14 cellular contexts compared by ENCODE assay signal in genomic region chr14:91744068-91744480, GRCh38. TPM values are rescaled to one million over a fixed set of nuclear protein-coding genes. Genes with fewer than 3 reads are reported as not detected.
DNase-seq lines count a peak whose midpoint lies in the region; ATAC-seq and TF ChIP-seq lines count a peak whose summit lies in the region.
"Had no signal": no experiment of that assay in that cellular context is flagged by ENCODE, and none has a peak within 500 bp of the region (broad histone marks: within the 10 kb centered on the region; RNA-seq: fewer than 3 reads in every experiment).

No MANE protein-coding gene starts in this region.

- H3K4me3 Mint-ChIP-seq in activated CD4-positive, alpha-beta memory T cell treated with anti-CD3 and anti-CD28 coated beads for 36 hours = no peak overlapping the region
- H3K4me3 Mint-ChIP-seq in activated CD4-positive, alpha-beta memory T cell treated with anti-CD3 and anti-CD28 coated beads, Interleukin-2, amount 10 ng/mL, durations not matched to agents 7 days and 5 days = no peak overlapping the region
- H3K4me3 Mint-ChIP-seq in type B pancreatic cell = no peak overlapping the region
- H3K4me3 Mint-ChIP-seq: activated T-cell treated with anti-CD3 and anti-CD28 coated beads, Interleukin-2, amount 50 U/mL, for 24 hours had no signal

- ATAC-seq in foreskin keratinocyte (peak; percentile 48), heart left ventricle (no peak), HG02623 (IDR thresholded peaks at IDR 0.05; ENCODE audit: unreplicated experiment) (no peak)
- ATAC-seq: left lobe of liver had no signal

- H3K4me1 ChIP-seq in foreskin keratinocyte (no peaks in the 10 kb centered on the region), heart left ventricle (no peaks in the 10 kb centered on the region)

- no peak overlapping the region for H3K27ac Mint-ChIP-seq in activated CD4-positive, alpha-beta memory T cell treated with anti-CD3 and anti-CD28 coated beads for 36 hours
- H3K27ac Mint-ChIP-seq in activated CD4-positive, alpha-beta memory T cell treated with anti-CD3 and anti-CD28 coated beads, Interleukin-2, amount 10 ng/mL, durations not matched to agents 7 days and 5 days = no peak overlapping the region
- H3K27ac Mint-ChIP-seq in type B pancreatic cell = peak overlapping the region; percentile 85
- H3K27ac Mint-ChIP-seq: activated T-cell treated with anti-CD3 and anti-CD28 coated beads, Interleukin-2, amount 50 U/mL, for 24 hours had no signal

- 65 to 78% (median 70%) methylated on average over 2 of the region's 2 CpGs for WGBS in heart left ventricle, 4 donors

- no peak overlapping the region for H3K4me3 ChIP-seq in heart left ventricle

- H3K36me3 Mint-ChIP-seq in activated CD4-positive, alpha-beta memory T cell treated with anti-CD3 and anti-CD28 coated beads for 36 hours = peaks cover 1% of the 10 kb centered on the region
- H3K36me3 Mint-ChIP-seq in activated CD4-positive, alpha-beta memory T cell treated with anti-CD3 and anti-CD28 coated beads, Interleukin-2, amount 10 ng/mL, durations not matched to agents 7 days and 5 days (ENCODE audit: low read depth) = peaks cover 4% of the 10 kb centered on the region
- H3K36me3 Mint-ChIP-seq in type B pancreatic cell = no peaks in the 10 kb centered on the region

- intact Hi-C loops in activated CD4-positive, alpha-beta memory T cell treated with anti-CD3 and anti-CD28 coated beads for 36 hours (cut with micrococcal nuclease) = no loop called here
- intact Hi-C loops in heart left ventricle (cut with DNase I) = no loop called here

- TF ChIP-seq CTCF in foreskin keratinocyte (conservative IDR thresholded peaks at IDR 0.05) = no peak
- no peak for TF ChIP-seq CTCF in type B pancreatic cell (conservative IDR thresholded peaks at IDR 0.05)
- TF ChIP-seq CTCF in heart left ventricle (IDR thresholded peaks at IDR 0.05) = no peak

- no peaks in the 10 kb centered on the region for H3K36me3 ChIP-seq in heart left ventricle

- peaks cover 2% of the 10 kb centered on the region for H3K4me1 Mint-ChIP-seq in activated CD4-positive, alpha-beta memory T cell treated with anti-CD3 and anti-CD28 coated beads for 36 hours (ENCODE audit: low read depth)
- H3K4me1 Mint-ChIP-seq in activated CD4-positive, alpha-beta memory T cell treated with anti-CD3 and anti-CD28 coated beads, Interleukin-2, amount 10 ng/mL, durations not matched to agents 7 days and 5 days = no peaks in the 10 kb centered on the region
- peaks cover 5% of the 10 kb centered on the region for H3K4me1 Mint-ChIP-seq in type B pancreatic cell (ENCODE audit: unreplicated experiment)

- TF ChIP-seq POLR2A in heart left ventricle (IDR thresholded peaks at IDR 0.05) = no peak

- CTCF ChIA-PET in activated CD4-positive, alpha-beta memory T cell treated with anti-CD3 and anti-CD28 coated beads for 36 hours (lab: Charles Lee) = no interaction called here
- CTCF ChIA-PET in activated CD4-positive, alpha-beta memory T cell treated with anti-CD3 and anti-CD28 coated beads, Interleukin-2, amount 10 ng/mL, durations not matched to agents 7 days and 5 days (lab: Charles Lee) = no interaction called here

- no peaks in the 10 kb centered on the region for H3K9me3 Mint-ChIP-seq in activated CD4-positive, alpha-beta memory T cell treated with anti-CD3 and anti-CD28 coated beads for 36 hours
- no peaks in the 10 kb centered on the region for H3K9me3 Mint-ChIP-seq in activated CD4-positive, alpha-beta memory T cell treated with anti-CD3 and anti-CD28 coated beads, Interleukin-2, amount 10 ng/mL, durations not matched to agents 7 days and 5 days
- H3K9me3 Mint-ChIP-seq in type B pancreatic cell = no peaks in the 10 kb centered on the region
- H3K9me3 Mint-ChIP-seq: activated T-cell treated with anti-CD3 and anti-CD28 coated beads, Interleukin-2, amount 50 U/mL, for 24 hours had no signal

- H3K9me3 ChIP-seq in heart left ventricle = no peaks in the 10 kb centered on the region

- H3K27ac ChIP-seq in foreskin keratinocyte (no peak overlapping the region), heart left ventricle (no peak overlapping the region)
- H3K27ac ChIP-seq: VCaP had no signal

- H3K27me3 Mint-ChIP-seq in activated CD4-positive, alpha-beta memory T cell treated with anti-CD3 and anti-CD28 coated beads for 36 hours = no peaks in the 10 kb centered on the region
- peaks cover 8% of the 10 kb centered on the region for H3K27me3 Mint-ChIP-seq in activated CD4-positive, alpha-beta memory T cell treated with anti-CD3 and anti-CD28 coated beads, Interleukin-2, amount 10 ng/mL, durations not matched to agents 7 days and 5 days
- no peaks in the 10 kb centered on the region for H3K27me3 Mint-ChIP-seq in type B pancreatic cell
- H3K27me3 Mint-ChIP-seq: activated T-cell treated with anti-CD3 and anti-CD28 coated beads, Interleukin-2, amount 50 U/mL, for 24 hours had no signal

- H3K27me3 ChIP-seq in foreskin keratinocyte = no peaks in the 10 kb centered on the region
- H3K27me3 ChIP-seq in heart left ventricle = no peaks in the 10 kb centered on the region

- POLR2A ChIA-PET in activated CD4-positive, alpha-beta memory T cell treated with anti-CD3 and anti-CD28 coated beads for 36 hours (lab: Charles Lee) = no interaction called here
- POLR2A ChIA-PET in activated CD4-positive, alpha-beta memory T cell treated with anti-CD3 and anti-CD28 coated beads, Interleukin-2, amount 10 ng/mL, durations not matched to agents 7 days and 5 days (lab: Charles Lee) = interaction anchor here (0.8 kb wide), 1 partner anchor 10 kb away, joined by 3 read pairs; no protein-coding TSS in a partner anchor

- DNase-seq in activated CD4-positive, alpha-beta memory T cell treated with anti-CD3 and anti-CD28 coated beads for 36 hours = peak; percentile 16
- no peak for DNase-seq in activated CD4-positive, alpha-beta memory T cell treated with anti-CD3 and anti-CD28 coated beads, Interleukin-2, amount 10 ng/mL, durations not matched to agents 7 days and 5 days
- DNase-seq in OCI-M1 (lab: John Stamatoyannopoulos, UW) (peak; percentile 54), foreskin keratinocyte (peak in 1 of 2 donors; percentile 8), type B pancreatic cell (ENCODE audit: extremely low spot score, unreplicated experiment) (no peak), heart left ventricle (no peak), NCI-H2107 (lab: John Stamatoyannopoulos, UW) (no peak)
- DNase-seq: activated T-cell treated with anti-CD3 and anti-CD28 coated beads, Interleukin-2, amount 50 U/mL, for 24 hours; DMS79; NCI-H1048; Right ventricle myocardium superior had no signal

RNA-seq across cellular contexts. Expression of gene CATSPERB, which starts 12.2 kb away (rescaled TPM):
- under 1 TPM; 0.14 to 0.65 TPM for total RNA-seq in activated CD4-positive, alpha-beta memory T cell treated with anti-CD3 and anti-CD28 coated beads for 36 hours
- 1 to 10 TPM; 1.8 to 2.5 TPM for total RNA-seq in activated CD4-positive, alpha-beta memory T cell treated with anti-CD3 and anti-CD28 coated beads, Interleukin-2, amount 10 ng/mL, durations not matched to agents 7 days and 5 days
- total RNA-seq in foreskin keratinocyte (0.18 and 0.34 TPM in 2 replicates), type B pancreatic cell (ENCODE audit: low replicate concordance) (2.0 and 2.5 TPM in 2 replicates), heart left ventricle (1 to 10 TPM in 2 of 9 donors, under 1 TPM in 4, not detected in 3; 0.16 to 1.3 (median 0.60) TPM)
- polyA plus RNA-seq in foreskin keratinocyte (0.07 and 0.11 TPM in 2 replicates), heart left ventricle (under 1 TPM; 0.04 to 0.15 TPM)
- total RNA-seq: left lobe of liver had no signal

Comparison
In these comparisons a context has a peak if more than half of its experiments do, and no peak if none do; other contexts are left out.
1. DNase-seq: peak in activated CD4-positive, alpha-beta memory T cell treated with anti-CD3 and anti-CD28 coated beads for 36 hours (single experiment) and OCI-M1 (single experiment); none in activated CD4-positive, alpha-beta memory T cell treated with anti-CD3 and anti-CD28 coated beads, Interleukin-2, amount 10 ng/mL, durations not matched to agents 7 days and 5 days (single experiment), type B pancreatic cell (single experiment), heart left ventricle (0 of 5) and NCI-H2107 (single experiment).